ENCODE assay signal across 8 cellular contexts in the genomic region with DNA sequence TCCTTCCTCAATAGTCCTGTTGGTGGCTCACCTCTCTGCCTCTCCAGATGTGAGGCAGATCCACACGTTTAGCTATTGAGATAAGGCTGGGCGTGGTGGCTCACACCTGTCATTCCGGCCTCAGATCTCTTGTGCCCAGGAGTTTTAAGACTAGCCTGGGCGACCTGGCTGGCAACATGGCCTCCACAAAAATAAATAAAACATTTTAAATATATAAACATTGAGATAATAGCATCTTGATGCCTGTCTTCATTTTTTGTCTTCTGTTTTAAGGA. TPM values are rescaled to one million over a fixed set of nuclear protein-coding genes. Genes with fewer than 3 reads are reported as not detected.
DNase-seq lines count a peak whose midpoint lies in the region; ATAC-seq, FAIRE-seq and TF ChIP-seq lines count a peak whose summit lies in the region.

No MANE protein-coding gene starts in this region.

- 61% methylated on average over 4 of the region's 4 CpGs for WGBS in GM12878 (ENCODE audit: insufficient coverage, insufficient replicate concordance, low lambda C conversion rate, missing lambda C conversion rate)
- WGBS in upper lobe of left lung, 2 donors: 55 to 59% methylated on average over 4 of the region's 4 CpGs

- H3K27ac ChIP-seq in AG04450 (ENCODE audit: low read depth, low read length) (no peak overlapping the region), GM12878 (ENCODE audit: control insufficient read depth, insufficient read depth) (no peak overlapping the region), upper lobe of left lung (peak overlapping the region in 2 of 4 donors; percentile 87 to 92)

- TF ChIP-seq CTCF in AG04450 (IDR thresholded peaks at IDR 0.05; ENCODE audit: low read depth, low read length): no peak
- no peak for TF ChIP-seq CTCF in HFF-Myc (IDR thresholded peaks at IDR 0.05; ENCODE audit: low read depth, low read length, missing control alignments)
- TF ChIP-seq CTCF in GM12878 (IDR thresholded peaks at IDR 0.05 in 2 of 3, conservative IDR thresholded peaks at IDR 0.05 in 1 of 3; ENCODE audit: control insufficient read depth in 2 of 3, extremely low read depth in 1 of 3, insufficient read depth in 1 of 3, low read depth in 3 of 3, low read length in 3 of 3): no peak
- no peak for TF ChIP-seq CTCF in upper lobe of left lung (IDR thresholded peaks at IDR 0.05)

- SMC1A ChIA-PET in GM12878 (lab: Charles Lee; ENCODE audit: uncharacterized antibody, unreplicated experiment): interaction anchor here (0.8 to 1.1 kb wide), 2 partner anchors 13 to 30 kb away, joined by 3 to 5 read pairs; no protein-coding TSS in a partner anchor

- H3K36me3 ChIP-seq in GM12878 (ENCODE audit: control insufficient read depth in 2 of 2, insufficient read depth in 2 of 2, low read length in 1 of 2) (peaks cover 0 to 3% of the 10 kb centered on the region in 2 experiments; a peak in 2 of 4 replicates), mucosa of stomach (ENCODE audit: control insufficient read depth, insufficient read depth, low read length) (peaks cover 6% of the 10 kb centered on the region), upper lobe of left lung (peaks cover 0 to 17% (median 15%) of the 10 kb centered on the region in 4 donors)

- peaks cover 31% of the 10 kb centered on the region for H3K79me2 ChIP-seq in GM12878 (ENCODE audit: control insufficient read depth, insufficient read depth, low read length)

- peak overlapping the region; percentile 67 for H3K4me3 ChIP-seq in AG04450 (ENCODE audit: low read depth, low read length)
- peak overlapping the region; percentile 85 for H3K4me3 ChIP-seq in HFF-Myc (replicated peaks; ENCODE audit: low read depth, low read length)
- H3K4me3 ChIP-seq in GM12878: peak overlapping the region; percentile 92; the same call in 1 of the 2 replicates
- H3K4me3 ChIP-seq in mucosa of stomach (ENCODE audit: low read length): peak overlapping the region; percentile 36
- H3K4me3 ChIP-seq in upper lobe of left lung: peak overlapping the region in 1 of 4 donors; percentile 99

- no peaks in the 10 kb centered on the region for H4K20me1 ChIP-seq in GM12878 (ENCODE audit: control insufficient read depth, insufficient read depth)

- DNase-seq in AG04450 (ENCODE audit: low read depth, low spot score): no peak
- no peak for DNase-seq in HFF-Myc (ENCODE audit: extremely low read depth, low read depth)
- DNase-seq in GM12878 (ENCODE audit: low read depth, low spot score): no peak
- DNase-seq in OCI-M2 (lab: John Stamatoyannopoulos, UW; ENCODE audit: unreplicated experiment): no peak
- no peak for DNase-seq in upper lobe of left lung
- DNase-seq in NOMO-1 treated with dmso at 0.1 percent for 144 hours (lab: John Stamatoyannopoulos, UW; ENCODE audit: unreplicated experiment): no peak

- no peak for TF ChIP-seq RAD21 in GM12878 (IDR thresholded peaks at IDR 0.05; ENCODE audit: insufficient read depth, low read depth, low read length)

- H3K9ac ChIP-seq in GM12878 (ENCODE audit: control insufficient read depth, insufficient read depth, low read length): peak overlapping the region; percentile 89; the same call in 1 of the 2 replicates
- H3K9ac ChIP-seq in mucosa of stomach (ENCODE audit: low read length): peak overlapping the region; percentile 72

- TF ChIP-seq EP300 in GM12878 (IDR thresholded peaks at IDR 0.05; ENCODE audit: borderline replicate concordance in 1 of 2, control insufficient read depth in 1 of 2, low read depth in 2 of 2, low read length in 2 of 2) (no peak), upper lobe of left lung (IDR thresholded peaks at IDR 0.05) (no peak)

- TF ChIP-seq POLR2A in GM12878 (IDR thresholded peaks at IDR 0.05; ENCODE audit: low read depth, low read length) (no peak), upper lobe of left lung (IDR thresholded peaks at IDR 0.05) (no peak)

- no peak overlapping the region for H3K4me2 ChIP-seq in GM12878 (ENCODE audit: control insufficient read depth, insufficient read depth)

- H3K9me3 ChIP-seq in AG04450 (ENCODE audit: control insufficient read depth, insufficient read depth, low read length): no peaks in the 10 kb centered on the region; the same call in 1 of the 2 replicates
- no peaks in the 10 kb centered on the region for H3K9me3 ChIP-seq in GM12878 (replicated peaks; ENCODE audit: control insufficient read depth, insufficient read depth, low read length)
- H3K9me3 ChIP-seq in mucosa of stomach (ENCODE audit: control insufficient read depth, low read length): no peaks in the 10 kb centered on the region
- H3K9me3 ChIP-seq in upper lobe of left lung: no peaks in the 10 kb centered on the region

- H3K4me1 ChIP-seq in GM12878 (ENCODE audit: control insufficient read depth, insufficient read depth, low read length): peaks cover 5% of the 10 kb centered on the region
- peaks cover 26% of the 10 kb centered on the region for H3K4me1 ChIP-seq in mucosa of stomach (ENCODE audit: control insufficient read depth, insufficient read depth, low read length)
- H3K4me1 ChIP-seq in upper lobe of left lung: peaks cover 23 to 40% (median 26%) of the 10 kb centered on the region in 4 donors

- BruUV-seq in GM12878 (replicated peaks; lab: Mats Ljungman, UMichigan): no TSS peak

- FAIRE-seq in GM12878 (lab: Jason Lieb, UNC): no peak

- CTCF ChIA-PET in AG04450 (lab: Charles Lee) (interaction anchor here (5.2 kb wide), 1 partner anchor 153 kb away, joined by 58 read pairs; no protein-coding TSS in a partner anchor), GM12878 (lab: Yijun Ruan, JAX) (interaction anchor here (5.7 to 6.2 kb wide), 2 partner anchors 30 to 152 kb away, joined by 46 to 59 read pairs; no protein-coding TSS in a partner anchor)

- intact Hi-C loops in GM12878 (cut with micrococcal nuclease; ENCODE audit: unreplicated experiment): loop anchor here (10.0 kb wide), 1 partner anchor 515 kb away; no protein-coding TSS in a partner anchor

- H3K27me3 ChIP-seq in AG04450 (ENCODE audit: control insufficient read depth, insufficient read depth, low read length) (peaks cover 10% of the 10 kb centered on the region), GM12878 (replicated peaks in 1 of 2; ENCODE audit: control insufficient read depth in 2 of 2, insufficient read depth in 2 of 2, low read length in 1 of 2) (no peaks in the 10 kb centered on the region; a peak in 1 of 4 replicates), mucosa of stomach (ENCODE audit: control insufficient read depth, insufficient read depth, low read length) (peaks cover 13% of the 10 kb centered on the region), upper lobe of left lung (no peaks in the 10 kb centered on the region)

- RAD21 ChIA-PET in GM12878 (lab: Charles Lee; ENCODE audit: unreplicated experiment): interaction anchor here (1.0 to 1.5 kb wide), 4 partner anchors 13 to 30 kb away, joined by 4 to 9 read pairs (median 6); a partner anchor contains a TSS

- no peak overlapping the region for H2AFZ ChIP-seq in GM12878 (ENCODE audit: control insufficient read depth, low read depth, low read length)

- no peak for ATAC-seq in GM12878
- no peak for ATAC-seq in upper lobe of left lung (ENCODE audit: low FRiP score in 2 of 2)
- no peak for ATAC-seq in HG03460 (IDR thresholded peaks at IDR 0.05; ENCODE audit: unreplicated experiment)

- POLR2A ChIA-PET in AG04450 (lab: Yijun Ruan, JAX): interaction anchor here (0.9 to 1.1 kb wide), 2 partner anchors 31 to 152 kb away, joined by 3 to 4 read pairs; no protein-coding TSS in a partner anchor
- POLR2A ChIA-PET in GM12878 (lab: Charles Lee): interaction anchor here (0.9 to 1.1 kb wide), 2 partner anchors 13 to 26 kb away, joined by 4 to 6 read pairs; no protein-coding TSS in a partner anchor

- in situ Hi-C loops in GM12878 (cut with MboI): loop anchor here (5.0 kb wide), 2 partner anchors 158 to 253 kb away; a partner anchor contains a TSS

RNA-seq across cellular contexts. Expression of a gene that starts 1.4 kb away (rescaled TPM):
- polyA plus RNA-seq in AG04450 (2011; rRNA removed) (8.8 and 12.7 TPM in 2 replicates), GM12878 (2011; rRNA removed) (3.5 and 6.2 TPM in 2 replicates), GM12878 (2014; fragmentation: Illumina TruSeq; extraction: Trizol) (2.6 and 6.7 TPM in 2 replicates), GM12878 (2014; fragmentation: Nextera tagmentation; extraction: Ambion mirVana) (1 to 10 TPM in 1 of 2 experiments, under 1 TPM in 1; 0.39 to 1.2 TPM), GM12878 (2014; rRNA removed) (25.4 and 27.5 TPM in 2 replicates), GM12878 (2016; fragmentation: Nextera tagmentation; extraction: Ambion mirVana) (10 to 100 TPM in 1 of 2 experiments, 1 to 10 TPM in 1; 6.2 to 16.6 TPM)
- 10.6 and 12.1 TPM in 2 replicates for polyA minus RNA-seq in AG04450 (2011; rRNA and poly(A)+ RNA removed)
- 19.1 and 19.6 TPM in 2 replicates for total RNA-seq in GM12878 (2013; cell fraction: nucleolus; rRNA removed)
- total RNA-seq in GM12878 (2014; rRNA removed) (30.1 and 39.9 TPM in 2 replicates), GM12878 (2014; rRNA removed; fragmentation: Illumina TruSeq; extraction: Trizol) (8.5 and 10.4 TPM in 2 replicates), GM12878 (2021) (33.4 and 38.4 TPM in 2 replicates), upper lobe of left lung (10 to 100 TPM; 37.6 to 49.6 (median 38.4) TPM)
- polyA plus RNA-seq in GM12878 (2011; ENCODE audit: low read depth): 3.5 TPM
- 9.3 and 16.0 TPM in 2 replicates for polyA plus RNA-seq in GM12878 (2011; cell fraction: cytosol; rRNA removed)
- polyA plus RNA-seq in GM12878 (2011; cell fraction: nucleus; rRNA removed): 22.4 and 27.6 TPM in 2 replicates
- polyA plus RNA-seq in GM12878 (2012): 9.7 and 11.4 TPM in 2 replicates
- polyA minus RNA-seq in GM12878 (2011; rRNA and poly(A)+ RNA removed): 5.5 and 13.3 TPM in 2 replicates
- polyA minus RNA-seq in GM12878 (2011; cell fraction: cytosol; rRNA and poly(A)+ RNA removed): 7.3 and 8.3 TPM in 2 replicates
- polyA minus RNA-seq in GM12878 (2011; cell fraction: nucleus; rRNA and poly(A)+ RNA removed): 12.8 and 25.1 TPM in 2 replicates

RNA-seq across cellular contexts. Expression of a gene that starts 25.0 kb away (rescaled TPM):
- polyA plus RNA-seq in AG04450 (2011; rRNA removed) (11.7 and 12.2 TPM in 2 replicates), GM12878 (2011; rRNA removed) (3.5 and 5.4 TPM in 2 replicates), GM12878 (2014; fragmentation: Illumina TruSeq; extraction: Trizol) (2.0 and 3.1 TPM in 2 replicates), GM12878 (2014; fragmentation: Nextera tagmentation; extraction: Ambion mirVana) (1 to 10 TPM in 1 of 2 experiments, under 1 TPM in 1; 0.66 to 1.0 TPM), GM12878 (2014; rRNA removed) (7.5 and 9.4 TPM in 2 replicates), GM12878 (2016; fragmentation: Nextera tagmentation; extraction: Ambion mirVana) (1 to 10 TPM; 2.7 to 2.9 TPM)
- 12.9 and 14.1 TPM in 2 replicates for polyA minus RNA-seq in AG04450 (2011; rRNA and poly(A)+ RNA removed)
- total RNA-seq in GM12878 (2013; cell fraction: nucleolus; rRNA removed): 11.9 and 13.5 TPM in 2 replicates
- total RNA-seq in GM12878 (2014; rRNA removed) (7.9 and 9.1 TPM in 2 replicates), GM12878 (2014; rRNA removed; fragmentation: Illumina TruSeq; extraction: Trizol) (3.5 and 3.8 TPM in 2 replicates), GM12878 (2021) (14.2 and 14.7 TPM in 2 replicates), upper lobe of left lung (10 to 100 TPM; 16.8 to 38.4 (median 31.3) TPM)
- 1.1 TPM for polyA plus RNA-seq in GM12878 (2011; ENCODE audit: low read depth)
- polyA plus RNA-seq in GM12878 (2011; cell fraction: cytosol; rRNA removed): 7.9 and 9.6 TPM in 2 replicates
- 15.3 and 20.7 TPM in 2 replicates for polyA plus RNA-seq in GM12878 (2011; cell fraction: nucleus; rRNA removed)
- 3.8 and 4.4 TPM in 2 replicates for polyA plus RNA-seq in GM12878 (2012)
- polyA minus RNA-seq in GM12878 (2011; rRNA and poly(A)+ RNA removed): 11.8 and 12.6 TPM in 2 replicates
- polyA minus RNA-seq in GM12878 (2011; cell fraction: cytosol; rRNA and poly(A)+ RNA removed): 7.3 and 9.0 TPM in 2 replicates
- polyA minus RNA-seq in GM12878 (2011; cell fraction: nucleus; rRNA and poly(A)+ RNA removed): 3.5 and 7.1 TPM in 2 replicates
